ENCODE assay signal across 16 cellular contexts in genomic region chr6:56624728-56625069, GRCh38.
"Had no signal": no experiment of that assay in that cellular context is flagged by ENCODE, and none has a peak within 500 bp of the region (broad histone marks: within the 10 kb centered on the region; RNA-seq: fewer than 3 reads in every experiment).

No MANE protein-coding gene starts in this region.

- DNase-seq: effector memory CD8-positive, alpha-beta T cell; esophagus squamous epithelium; foreskin fibroblast; hippocampal formation; mucosa of descending colon; naive thymus-derived CD8-positive, alpha-beta T cell; psoas muscle; retina; stimulated activated CD4-positive, alpha-beta T cell treated with anti-CD3 and anti-CD28 coated beads, Interleukin-2, amount 100 ng/mL, for 24 hours; stimulated activated CD4-positive, alpha-beta T cell treated with anti-CD3 and anti-CD28 coated beads, Interleukin-4, amount 100 ng/mL, for 4 hours; stimulated activated naive B cell treated with anti-CD40 and anti-IgM and Interleukin-4, amounts not matched to agents 10 μg/mL and 1 μg/mL and 100 μg/mL, for 72 hours; stimulated activated naive CD8-positive, alpha-beta T cell treated with anti-CD3 and anti-CD28 coated beads, Interleukin-15, amount 100 ng/mL, for 72 hours; testis had no signal

- ATAC-seq: effector memory CD8-positive, alpha-beta T cell; mucosa of descending colon; naive thymus-derived CD8-positive, alpha-beta T cell; sciatic nerve; stimulated activated naive B cell treated with anti-CD40 and anti-IgM and Interleukin-4, amounts not matched to agents 10 μg/mL and 1 μg/mL and 100 μg/mL, for 72 hours; stimulated activated naive CD8-positive, alpha-beta T cell treated with anti-CD3 and anti-CD28 coated beads, Interleukin-15, amount 100 ng/mL, for 72 hours had no signal

- H3K27ac ChIP-seq: esophagus squamous epithelium, neutrophil, psoas muscle, testis, tibial nerve had no signal

- H3K9me3 ChIP-seq: esophagus squamous epithelium, mucosa of descending colon, neutrophil, psoas muscle, testis, tibial nerve had no signal

- H3K27me3 ChIP-seq: esophagus squamous epithelium, neutrophil, testis, tibial nerve had no signal

- H3K4me1 ChIP-seq: esophagus squamous epithelium, testis, tibial nerve had no signal

- H3K36me3 ChIP-seq: neutrophil had no signal

- H3K4me3 ChIP-seq: esophagus squamous epithelium, mucosa of descending colon, psoas muscle, testis, tibial nerve had no signal
